Comparison of ENCODE assay signal across 16 cellular contexts in genomic region chr20:37377346-37378081, GRCh38. TPM values are rescaled to one million over a fixed set of nuclear protein-coding genes. Genes with fewer than 3 reads are reported as not detected.
DNase-seq lines count a peak whose midpoint lies in the region; ATAC-seq and TF ChIP-seq lines count a peak whose summit lies in the region.
"Had no signal": no experiment of that assay in that cellular context is flagged by ENCODE, and none has a peak within 500 bp of the region (broad histone marks: within the 10 kb centered on the region; RNA-seq: fewer than 3 reads in every experiment).

No MANE protein-coding gene starts in this region.

- peaks cover 24 to 39% of the 10 kb centered on the region in 2 donors for H3K36me3 Mint-ChIP-seq in CD14-positive monocyte
- no peaks in the 10 kb centered on the region for H3K36me3 Mint-ChIP-seq in T-helper 17 cell (ENCODE audit: low read depth)
- no peaks in the 10 kb centered on the region for H3K36me3 Mint-ChIP-seq in mesothelial cell of epicardium

- H3K27me3 Mint-ChIP-seq in CD14-positive monocyte (ENCODE audit: low read depth in 3 of 3) (peaks cover 0 to 2% (median 0%) of the 10 kb centered on the region in 3 donors), T-helper 17 cell (no peaks in the 10 kb centered on the region), mesothelial cell of epicardium (ENCODE audit: low read depth) (no peaks in the 10 kb centered on the region)
- H3K27me3 Mint-ChIP-seq: type B pancreatic cell had no signal

- H3K4me3 ChIP-seq in lower lobe of right lung (no peak overlapping the region), right atrium auricular region (no peak overlapping the region)
- H3K4me3 ChIP-seq: heart left ventricle, psoas muscle, SJSA1 had no signal

- H3K4me1 Mint-ChIP-seq in CD14-positive monocyte = peaks cover 46% of the 10 kb centered on the region
- H3K4me1 Mint-ChIP-seq in T-helper 17 cell = peaks cover 5% of the 10 kb centered on the region
- H3K4me1 Mint-ChIP-seq in mesothelial cell of epicardium = peaks cover 5% of the 10 kb centered on the region

- ATAC-seq in GM19395 (IDR thresholded peaks at IDR 0.05; ENCODE audit: unreplicated experiment) (peak; percentile 52), T-helper 17 cell (peak; percentile 44), lower lobe of right lung (no peak)
- ATAC-seq: heart left ventricle, psoas muscle had no signal

- H3K27ac Mint-ChIP-seq in CD14-positive monocyte = peak overlapping the region in 5 of 7 donors; percentile 1 to 72 (median 34)
- no peak overlapping the region for H3K27ac Mint-ChIP-seq in T-helper 17 cell
- H3K27ac Mint-ChIP-seq in mesothelial cell of epicardium = peak overlapping the region; percentile 78
- H3K27ac Mint-ChIP-seq: type B pancreatic cell had no signal

- no peak overlapping the region for H3K4me3 Mint-ChIP-seq in CD14-positive monocyte
- no peak overlapping the region for H3K4me3 Mint-ChIP-seq in T-helper 17 cell
- H3K4me3 Mint-ChIP-seq in mesothelial cell of epicardium = no peak overlapping the region
- H3K4me3 Mint-ChIP-seq: type B pancreatic cell had no signal

- H3K27me3 ChIP-seq in lower lobe of right lung (ENCODE audit: low read depth) (no peaks in the 10 kb centered on the region), right atrium auricular region (no peaks in the 10 kb centered on the region)
- H3K27me3 ChIP-seq: heart left ventricle, SJSA1 had no signal

- no peak for TF ChIP-seq CTCF in CD14-positive monocyte (IDR thresholded peaks at IDR 0.05)
- no peak for TF ChIP-seq CTCF in mesothelial cell of epicardium (IDR thresholded peaks at IDR 0.05; ENCODE audit: unreplicated experiment)
- TF ChIP-seq CTCF in lower lobe of right lung (IDR thresholded peaks at IDR 0.05) = no peak
- no peak for TF ChIP-seq CTCF in right atrium auricular region (IDR thresholded peaks at IDR 0.05)

- intact Hi-C loops in CD14-positive monocyte (cut with micrococcal nuclease) (no loop called here), lower lobe of right lung (cut with DNase I) (no loop called here)

- no peaks in the 10 kb centered on the region for H3K9me3 ChIP-seq in T-helper 17 cell (ENCODE audit: control insufficient read depth, low read length, poor library complexity, severe bottlenecking)
- H3K9me3 ChIP-seq in lower lobe of right lung = no peaks in the 10 kb centered on the region
- no peaks in the 10 kb centered on the region for H3K9me3 ChIP-seq in right atrium auricular region
- H3K9me3 ChIP-seq: heart left ventricle, psoas muscle, SJSA1 had no signal

- peaks cover 9% of the 10 kb centered on the region for H3K36me3 ChIP-seq in lower lobe of right lung
- H3K36me3 ChIP-seq in right atrium auricular region = no peaks in the 10 kb centered on the region
- H3K36me3 ChIP-seq: heart left ventricle had no signal

- DNase-seq in CD14-positive monocyte (ENCODE audit: low spot score) (peak; percentile 9), T-helper 17 cell (no peak), mesothelial cell of epicardium (ENCODE audit: low spot score in 2 of 2, unreplicated experiment in 2 of 2) (no peak), lower lobe of right lung (no peak), AG20443 (ENCODE audit: low spot score) (no peak), NCI-H2107 treated with DMSO at 0.1 percent for 48 hours (lab: John Stamatoyannopoulos, UW; ENCODE audit: unreplicated experiment) (no peak), right atrium auricular region (ENCODE audit: low spot score) (no peak)
- DNase-seq: activated CD8-positive, alpha-beta memory T cell treated with anti-CD3 and anti-CD28 coated beads, Interleukin-2, amount 50 U/mL, for 4 hours; cerebellar nuclear complex; DMS79; heart left ventricle; NK-92 treated with Interleukin-12 subunit alpha and Interleukin-12 subunit beta, amount 100 ng/mL, for 24 hours; psoas muscle had no signal

- no peaks in the 10 kb centered on the region for H3K9me3 Mint-ChIP-seq in CD14-positive monocyte
- no peaks in the 10 kb centered on the region for H3K9me3 Mint-ChIP-seq in mesothelial cell of epicardium
- H3K9me3 Mint-ChIP-seq: type B pancreatic cell had no signal

- H3K4me1 ChIP-seq in lower lobe of right lung (peaks cover 10% of the 10 kb centered on the region), right atrium auricular region (no peaks in the 10 kb centered on the region)
- H3K4me1 ChIP-seq: psoas muscle had no signal

- no peak overlapping the region for H3K27ac ChIP-seq in lower lobe of right lung
- H3K27ac ChIP-seq in right atrium auricular region = no peak overlapping the region
- H3K27ac ChIP-seq: heart left ventricle, psoas muscle, SJSA1 had no signal

RNA-seq across cellular contexts. Expression of gene SRC, which starts 31.6 kb away (rescaled TPM):
- 1 to 10 TPM; 4.9 to 6.8 TPM for polyA plus RNA-seq in CD14-positive monocyte
- total RNA-seq in T-helper 17 cell (10 to 100 TPM in 1 of 2 donors, 1 to 10 TPM in 1; 6.2 to 22.8 TPM), mesothelial cell of epicardium (81.2 to 85.2 TPM (median 81.3 TPM) in 3 replicates), lower lobe of right lung (72.7 TPM), right atrium auricular region (10 to 100 TPM in 1 of 2 donors, 1 to 10 TPM in 1; 6.9 to 14.3 TPM)

Comparison
In these comparisons a context has a peak if more than half of its experiments do, and no peak if none do; other contexts are left out.
1. ATAC-seq: peak in GM19395 (single experiment) and T-helper 17 cell (single experiment); none in lower lobe of right lung (0 of 2).